8 cellular contexts compared by ENCODE assay signal in genomic region chr2:9378433-9379371, GRCh38. TPM values are rescaled to one million over a fixed set of nuclear protein-coding genes. Genes with fewer than 3 reads are reported as not detected.
DNase-seq lines count a peak whose midpoint lies in the region; ATAC-seq and TF ChIP-seq lines count a peak whose summit lies in the region.

No MANE protein-coding gene starts in this region.

- H3K27me3 Mint-ChIP-seq in naive thymus-derived CD4-positive, alpha-beta T cell, result peaks cover 0 to 4% (median 0%) of the 10 kb centered on the region in 5 donors
- peaks cover 2% of the 10 kb centered on the region for H3K27me3 Mint-ChIP-seq in activated naive CD8-positive, alpha-beta T cell treated with anti-CD3 and anti-CD28 coated beads, Interleukin-2, amount 50 U/mL, for 24 hours

- CTCF ChIA-PET in PC-9 (lab: Charles Lee), result no interaction called here
- CTCF ChIA-PET in naive thymus-derived CD4-positive, alpha-beta T cell (lab: Charles Lee), result no interaction called here

- H3K4me1 Mint-ChIP-seq in naive thymus-derived CD4-positive, alpha-beta T cell, result no peaks in the 10 kb centered on the region
- H3K4me1 Mint-ChIP-seq in activated naive CD8-positive, alpha-beta T cell treated with anti-CD3 and anti-CD28 coated beads, Interleukin-2, amount 50 U/mL, for 24 hours, result no peaks in the 10 kb centered on the region

- H3K27ac ChIP-seq in BLaER1, result peak overlapping the region; percentile 16
- H3K27ac ChIP-seq in PC-9, result peak overlapping the region; percentile 93
- H3K27ac ChIP-seq in naive thymus-derived CD4-positive, alpha-beta T cell (ENCODE audit: low read depth, low read length), result no peak overlapping the region

- no peaks in the 10 kb centered on the region for H4K20me1 ChIP-seq in BLaER1
- H4K20me1 ChIP-seq in PC-9 (ENCODE audit: insufficient read depth), result peaks cover 9% of the 10 kb centered on the region; the same call in 1 of the 2 replicates

- no TSS peak for BruUV-seq in PC-9 (replicated peaks; lab: Mats Ljungman, UMichigan)

- H3K4me3 ChIP-seq in BLaER1 (no peak overlapping the region), PC-9 (no peak overlapping the region), epithelial cell of esophagus (ENCODE audit: low read length) (no peak overlapping the region)
- no peak overlapping the region for H3K4me3 ChIP-seq in naive thymus-derived CD4-positive, alpha-beta T cell (ENCODE audit: low read length)

- peaks cover 33% of the 10 kb centered on the region for H3K4me1 ChIP-seq in BLaER1
- H3K4me1 ChIP-seq in PC-9 (replicated peaks; ENCODE audit: insufficient read depth), result peaks cover 58% of the 10 kb centered on the region
- H3K4me1 ChIP-seq in naive thymus-derived CD4-positive, alpha-beta T cell (ENCODE audit: control insufficient read depth in 2 of 2, insufficient read depth in 2 of 2, low read length in 2 of 2), result no peaks in the 10 kb centered on the region

- peak; percentile 8 for ATAC-seq in naive thymus-derived CD4-positive, alpha-beta T cell
- no peak for ATAC-seq in activated naive CD8-positive, alpha-beta T cell treated with anti-CD3 and anti-CD28 coated beads, Interleukin-2, amount 50 U/mL, for 24 hours
- ATAC-seq in GM19328 (IDR thresholded peaks at IDR 0.05; ENCODE audit: unreplicated experiment), result no peak
- no peak for ATAC-seq in HG03565 (IDR thresholded peaks at IDR 0.05; ENCODE audit: unreplicated experiment)

- no peaks in the 10 kb centered on the region for H3K9me3 ChIP-seq in BLaER1
- no peaks in the 10 kb centered on the region for H3K9me3 ChIP-seq in PC-9 (ENCODE audit: insufficient read depth, low read depth)
- H3K9me3 ChIP-seq in naive thymus-derived CD4-positive, alpha-beta T cell (ENCODE audit: control insufficient read depth in 2 of 3, low read length in 3 of 3), result no peaks in the 10 kb centered on the region

- H3K9me3 Mint-ChIP-seq in naive thymus-derived CD4-positive, alpha-beta T cell, result no peaks in the 10 kb centered on the region
- no peaks in the 10 kb centered on the region for H3K9me3 Mint-ChIP-seq in activated naive CD8-positive, alpha-beta T cell treated with anti-CD3 and anti-CD28 coated beads, Interleukin-2, amount 50 U/mL, for 24 hours

- no peak overlapping the region for H3K4me2 ChIP-seq in BLaER1
- H3K4me2 ChIP-seq in PC-9, result no peak overlapping the region

- POLR2A ChIA-PET in PC-9 (lab: Charles Lee; ENCODE audit: unreplicated experiment), result no interaction called here
- POLR2A ChIA-PET in naive thymus-derived CD4-positive, alpha-beta T cell (lab: Charles Lee), result no interaction called here

- peaks cover 18% of the 10 kb centered on the region for H3K79me2 ChIP-seq in PC-9 (ENCODE audit: low read depth)

- no peaks in the 10 kb centered on the region for H3K36me3 Mint-ChIP-seq in naive thymus-derived CD4-positive, alpha-beta T cell
- H3K36me3 Mint-ChIP-seq in activated naive CD8-positive, alpha-beta T cell treated with anti-CD3 and anti-CD28 coated beads, Interleukin-2, amount 50 U/mL, for 24 hours (ENCODE audit: low read depth), result no peaks in the 10 kb centered on the region

- no peak overlapping the region for H2AFZ ChIP-seq in PC-9

- TF ChIP-seq CTCF in PC-9 (conservative IDR thresholded peaks at IDR 0.05), result no peak
- TF ChIP-seq CTCF in epithelial cell of esophagus (IDR thresholded peaks at IDR 0.05; ENCODE audit: insufficient read depth, low read depth, low read length, missing control alignments), result no peak

- no peaks in the 10 kb centered on the region for H3K9me2 ChIP-seq in PC-9 (ENCODE audit: insufficient read depth)

- no peaks in the 10 kb centered on the region for H3K27me3 ChIP-seq in BLaER1
- H3K27me3 ChIP-seq in PC-9 (ENCODE audit: insufficient read depth, low read depth), result no peaks in the 10 kb centered on the region
- H3K27me3 ChIP-seq in naive thymus-derived CD4-positive, alpha-beta T cell (ENCODE audit: control insufficient read depth in 2 of 2, insufficient read depth in 2 of 2, low read length in 2 of 2), result no peaks in the 10 kb centered on the region

- peaks cover 100% of the 10 kb centered on the region for H3K36me3 ChIP-seq in BLaER1
- peaks cover 39% of the 10 kb centered on the region for H3K36me3 ChIP-seq in PC-9 (ENCODE audit: low read depth)
- no peaks in the 10 kb centered on the region for H3K36me3 ChIP-seq in naive thymus-derived CD4-positive, alpha-beta T cell (ENCODE audit: control insufficient read depth in 2 of 3, insufficient read depth in 3 of 3, low read length in 3 of 3)

- no peak overlapping the region for H3K4me3 Mint-ChIP-seq in naive thymus-derived CD4-positive, alpha-beta T cell
- no peak overlapping the region for H3K4me3 Mint-ChIP-seq in activated naive CD8-positive, alpha-beta T cell treated with anti-CD3 and anti-CD28 coated beads, Interleukin-2, amount 50 U/mL, for 24 hours

- peaks cover 57% of the 10 kb centered on the region for H3F3A ChIP-seq in PC-9 (ENCODE audit: insufficient read depth, low read depth)

- DNase-seq in PC-9, result no peak
- peak; percentile 58 for DNase-seq in epithelial cell of esophagus (ENCODE audit: low read depth)
- DNase-seq in naive thymus-derived CD4-positive, alpha-beta T cell, result no peak
- DNase-seq in activated naive CD8-positive, alpha-beta T cell treated with anti-CD3 and anti-CD28 coated beads, Interleukin-2, amount 50 U/mL, for 24 hours, result no peak
- DNase-seq in HUDEP-2 (lab: John Stamatoyannopoulos, UW; ENCODE audit: unreplicated experiment in 76 of 76), result no peak

- intact Hi-C loops in PC-9 (cut with micrococcal nuclease; ENCODE audit: unreplicated experiment), result no loop called here
- intact Hi-C loops in naive thymus-derived CD4-positive, alpha-beta T cell (cut with micrococcal nuclease), result no loop called here

- no peak overlapping the region for H3K9ac ChIP-seq in BLaER1

- H3K27ac Mint-ChIP-seq in naive thymus-derived CD4-positive, alpha-beta T cell, result no peak overlapping the region
- no peak overlapping the region for H3K27ac Mint-ChIP-seq in activated naive CD8-positive, alpha-beta T cell treated with anti-CD3 and anti-CD28 coated beads, Interleukin-2, amount 50 U/mL, for 24 hours

RNA-seq across cellular contexts. Expression of gene ITGB1BP1, which starts 44.6 kb away (rescaled TPM):
- total RNA-seq in PC-9 (2021), result 68.1 and 82.5 TPM in 2 replicates
- total RNA-seq in naive thymus-derived CD4-positive, alpha-beta T cell, result 100 to 1,000 TPM in 1 of 5 experiments, 10 to 100 TPM in 4; 45.1 to 107 (median 54.3) TPM
- polyA plus RNA-seq in naive thymus-derived CD4-positive, alpha-beta T cell, result 100 to 1,000 TPM; 109 to 123 TPM

RNA-seq across cellular contexts. Expression of gene CPSF3, which starts 44.8 kb away (rescaled TPM):
- 52.0 and 61.5 TPM in 2 replicates for total RNA-seq in PC-9 (2021)
- total RNA-seq in naive thymus-derived CD4-positive, alpha-beta T cell, result 10 to 100 TPM; 18.0 to 47.8 (median 21.7) TPM
- 10 to 100 TPM; 22.2 to 27.7 TPM for polyA plus RNA-seq in naive thymus-derived CD4-positive, alpha-beta T cell
